In the genomic region with DNA sequence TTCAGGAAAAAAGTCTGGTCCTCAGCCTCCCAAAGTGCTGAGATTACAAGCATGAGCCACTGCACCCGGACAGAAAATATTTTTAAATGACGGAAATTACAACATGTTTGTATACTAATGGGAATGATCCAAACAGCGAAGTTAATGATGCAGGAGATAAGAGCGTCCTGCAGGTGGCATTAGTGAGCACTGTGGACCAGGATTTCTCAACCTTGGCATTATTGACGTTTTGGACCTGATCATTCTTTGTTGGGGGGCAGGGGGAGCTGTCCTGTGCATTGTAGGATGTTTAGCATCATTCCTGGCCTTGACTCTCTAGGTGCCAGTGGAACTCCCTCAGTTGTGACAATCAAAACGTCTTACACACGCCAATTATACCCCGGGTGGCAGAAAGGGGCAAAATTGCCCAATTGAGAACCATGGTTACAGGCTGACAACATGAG, we compare ENCODE assay signal across 8 cellular contexts. TPM values are rescaled to one million over a fixed set of nuclear protein-coding genes. Genes with fewer than 3 reads are reported as not detected.
DNase-seq lines count a peak whose midpoint lies in the region; ATAC-seq and TF ChIP-seq lines count a peak whose summit lies in the region.

No MANE protein-coding gene starts in this region.

- H3K36me3 Mint-ChIP-seq in activated naive CD8-positive, alpha-beta T cell treated with anti-CD3 and anti-CD28 coated beads, Interleukin-2, amount 50 U/mL, for 24 hours (ENCODE audit: low read depth): peaks cover 28% of the 10 kb centered on the region
- peaks cover 19% of the 10 kb centered on the region for H3K36me3 Mint-ChIP-seq in activated T-helper 1 cell treated with anti-CD3 and anti-CD28 coated beads, Interleukin-12 subunit alpha, Interleukin-12 subunit beta, Interleukin-2, Interleukin-4 antibody, amounts not matched to agents 30 ng/mL and 10 ng/mL and 1 ng/mL, durations not matched to agents 14 hours and 24 hours and 36 hours (ENCODE audit: low read depth)

- H3K27me3 Mint-ChIP-seq in activated naive CD8-positive, alpha-beta T cell treated with anti-CD3 and anti-CD28 coated beads, Interleukin-2, amount 50 U/mL, for 24 hours: no peaks in the 10 kb centered on the region
- no peaks in the 10 kb centered on the region for H3K27me3 Mint-ChIP-seq in activated T-helper 1 cell treated with anti-CD3 and anti-CD28 coated beads, Interleukin-12 subunit alpha, Interleukin-12 subunit beta, Interleukin-2, Interleukin-4 antibody, amounts not matched to agents 30 ng/mL and 10 ng/mL and 1 ng/mL, durations not matched to agents 14 hours and 24 hours and 36 hours (ENCODE audit: insufficient read depth)

- peaks cover 45% of the 10 kb centered on the region for H4K20me1 ChIP-seq in smooth muscle cell (ENCODE audit: low read depth)

- no peaks in the 10 kb centered on the region for H3F3A ChIP-seq in smooth muscle cell (ENCODE audit: low read depth)

- no peaks in the 10 kb centered on the region for H3K4me1 ChIP-seq in right atrium auricular region
- no peaks in the 10 kb centered on the region for H3K4me1 ChIP-seq in smooth muscle cell (ENCODE audit: low read depth)

- H3K4me3 ChIP-seq in right atrium auricular region (no peak overlapping the region), smooth muscle cell (no peak overlapping the region)

- in situ Hi-C loops in G401 (cut with HindIII; ENCODE audit: low sequenced_read_pairs): no loop called here

- H3K4me3 Mint-ChIP-seq in activated naive CD8-positive, alpha-beta T cell treated with anti-CD3 and anti-CD28 coated beads, Interleukin-2, amount 50 U/mL, for 24 hours: no peak overlapping the region
- H3K4me3 Mint-ChIP-seq in activated T-helper 1 cell treated with anti-CD3 and anti-CD28 coated beads, Interleukin-12 subunit alpha, Interleukin-12 subunit beta, Interleukin-2, Interleukin-4 antibody, amounts not matched to agents 30 ng/mL and 10 ng/mL and 1 ng/mL, durations not matched to agents 14 hours and 24 hours and 36 hours: no peak overlapping the region

- H3K4me1 Mint-ChIP-seq in activated naive CD8-positive, alpha-beta T cell treated with anti-CD3 and anti-CD28 coated beads, Interleukin-2, amount 50 U/mL, for 24 hours: no peaks in the 10 kb centered on the region
- no peaks in the 10 kb centered on the region for H3K4me1 Mint-ChIP-seq in activated T-helper 1 cell treated with anti-CD3 and anti-CD28 coated beads, Interleukin-12 subunit alpha, Interleukin-12 subunit beta, Interleukin-2, Interleukin-4 antibody, amounts not matched to agents 30 ng/mL and 10 ng/mL and 1 ng/mL, durations not matched to agents 14 hours and 24 hours and 36 hours (ENCODE audit: low read depth)

- H3K9me3 ChIP-seq in right atrium auricular region (no peaks in the 10 kb centered on the region), smooth muscle cell (replicated peaks; ENCODE audit: low read depth) (no peaks in the 10 kb centered on the region)

- TF ChIP-seq CTCF in 22Rv1 (IDR thresholded peaks at IDR 0.05) (peak; percentile 90), right atrium auricular region (IDR thresholded peaks at IDR 0.05) (peak; percentile 53 to 73), smooth muscle cell (IDR thresholded peaks at IDR 0.05; ENCODE audit: borderline replicate concordance, insufficient read depth, poor library complexity, severe bottlenecking) (peak; percentile 63)

- peak; percentile 13 for DNase-seq in G401 (ENCODE audit: low spot score)
- DNase-seq in NCI-H1694 (lab: John Stamatoyannopoulos, UW): peak; percentile 5
- peak; percentile 22 for DNase-seq in activated naive CD8-positive, alpha-beta T cell treated with anti-CD3 and anti-CD28 coated beads, Interleukin-2, amount 50 U/mL, for 24 hours
- no peak for DNase-seq in right atrium auricular region (ENCODE audit: low spot score)
- DNase-seq in smooth muscle cell (lab: John Stamatoyannopoulos, UW; ENCODE audit: unreplicated experiment): no peak
- no peak for DNase-seq in activated T-helper 1 cell treated with anti-CD3 and anti-CD28 coated beads, Interleukin-12 subunit alpha, Interleukin-12 subunit beta, Interleukin-2, Interleukin-4 antibody, amounts not matched to agents 30 ng/mL and 10 ng/mL and 1 ng/mL, durations not matched to agents 14 hours and 24 hours and 36 hours (ENCODE audit: low spot score)

- H3K27ac Mint-ChIP-seq in activated naive CD8-positive, alpha-beta T cell treated with anti-CD3 and anti-CD28 coated beads, Interleukin-2, amount 50 U/mL, for 24 hours: no peak overlapping the region
- H3K27ac Mint-ChIP-seq in activated T-helper 1 cell treated with anti-CD3 and anti-CD28 coated beads, Interleukin-12 subunit alpha, Interleukin-12 subunit beta, Interleukin-2, Interleukin-4 antibody, amounts not matched to agents 30 ng/mL and 10 ng/mL and 1 ng/mL, durations not matched to agents 14 hours and 24 hours and 36 hours: no peak overlapping the region

- no peak overlapping the region for H3K27ac ChIP-seq in 22Rv1
- H3K27ac ChIP-seq in right atrium auricular region: no peak overlapping the region
- no peak overlapping the region for H3K27ac ChIP-seq in smooth muscle cell (ENCODE audit: low read depth)

- H3K9me3 Mint-ChIP-seq in activated naive CD8-positive, alpha-beta T cell treated with anti-CD3 and anti-CD28 coated beads, Interleukin-2, amount 50 U/mL, for 24 hours: no peaks in the 10 kb centered on the region
- H3K9me3 Mint-ChIP-seq in activated T-helper 1 cell treated with anti-CD3 and anti-CD28 coated beads, Interleukin-12 subunit alpha, Interleukin-12 subunit beta, Interleukin-2, Interleukin-4 antibody, amounts not matched to agents 30 ng/mL and 10 ng/mL and 1 ng/mL, durations not matched to agents 14 hours and 24 hours and 36 hours: no peaks in the 10 kb centered on the region

- peaks cover 5% of the 10 kb centered on the region for H3K79me2 ChIP-seq in smooth muscle cell (ENCODE audit: low read depth)

- no peak overlapping the region for H2AFZ ChIP-seq in smooth muscle cell (ENCODE audit: low read depth)

- H3K36me3 ChIP-seq in right atrium auricular region (peaks cover 52% of the 10 kb centered on the region), smooth muscle cell (ENCODE audit: low read depth) (peaks cover 18% of the 10 kb centered on the region)

- H3K4me2 ChIP-seq in smooth muscle cell: no peak overlapping the region

- no peak overlapping the region for H3K9ac ChIP-seq in smooth muscle cell (ENCODE audit: low read depth)

- WGBS in smooth muscle cell (ENCODE audit: low lambda C conversion rate): 68% methylated on average over 8 of the region's 8 CpGs

- ATAC-seq in activated naive CD8-positive, alpha-beta T cell treated with anti-CD3 and anti-CD28 coated beads, Interleukin-2, amount 50 U/mL, for 24 hours: no peak
- ATAC-seq in GM19035 (IDR thresholded peaks at IDR 0.05; ENCODE audit: unreplicated experiment): no peak

- intact Hi-C loops in activated T-helper 1 cell treated with anti-CD3 and anti-CD28 coated beads, Interleukin-12 subunit alpha, Interleukin-12 subunit beta, Interleukin-2, Interleukin-4 antibody, amounts not matched to agents 30 ng/mL and 10 ng/mL and 1 ng/mL, durations not matched to agents 14 hours and 24 hours and 36 hours (cut with micrococcal nuclease): loop anchor here (1.0 to 10.0 kb wide), 7 partner anchors 33 to 1909 kb away; partner anchors contain the start of gene SCFD1

- H3K27me3 ChIP-seq in right atrium auricular region (no peaks in the 10 kb centered on the region), smooth muscle cell (ENCODE audit: low read depth) (no peaks in the 10 kb centered on the region)

RNA-seq across cellular contexts. Expression of gene SCFD1, which starts 34.1 kb away (rescaled TPM):
- total RNA-seq in G401 (2014; rRNA removed; shearing (Covaris generic)): 56.9 and 63.7 TPM in 2 replicates
- total RNA-seq in right atrium auricular region (10 to 100 TPM; 20.5 to 28.6 TPM), smooth muscle cell (102 and 138 TPM in 2 replicates)
- polyA plus RNA-seq in smooth muscle cell: 88.3 and 97.2 TPM in 2 replicates
- 73.1 and 77.3 TPM in 2 replicates for total RNA-seq in activated T-helper 1 cell treated with anti-CD3 and anti-CD28 coated beads, Interleukin-12 subunit alpha, Interleukin-12 subunit beta, Interleukin-2, Interleukin-4 antibody, amounts not matched to agents 30 ng/mL and 10 ng/mL and 1 ng/mL, durations not matched to agents 14 hours and 24 hours and 36 hours

Comparison
In these comparisons a context has a peak if more than half of its experiments do, and no peak if none do; other contexts are left out.
1. DNase-seq: peak in G401 (single experiment), NCI-H1694 (single experiment) and activated naive CD8-positive, alpha-beta T cell treated with anti-CD3 and anti-CD28 coated beads, Interleukin-2, amount 50 U/mL, for 24 hours (single experiment); none in right atrium auricular region (single experiment), smooth muscle cell (single experiment) and activated T-helper 1 cell treated with anti-CD3 and anti-CD28 coated beads, Interleukin-12 subunit alpha, Interleukin-12 subunit beta, Interleukin-2, Interleukin-4 antibody, amounts not matched to agents 30 ng/mL and 10 ng/mL and 1 ng/mL, durations not matched to agents 14 hours and 24 hours and 36 hours (single experiment).
2. Peak in every context shown above with its lines, with median percentiles within 50 percentile points of each other: CTCF ChIP-seq.